In genomic region chr7:137871173-137871915, GRCh38 we compare ENCODE assay signal across 21 cellular contexts. TPM values are rescaled to one million over a fixed set of nuclear protein-coding genes. Genes with fewer than 3 reads are reported as not detected.
DNase-seq lines count a peak whose midpoint lies in the region; ATAC-seq, FAIRE-seq and TF ChIP-seq lines count a peak whose summit lies in the region.
"Had no signal": no experiment of that assay in that cellular context is flagged by ENCODE, and none has a peak within 500 bp of the region (broad histone marks: within the 10 kb centered on the region; RNA-seq: fewer than 3 reads in every experiment).

No MANE protein-coding gene starts in this region.

- H3K36me3 ChIP-seq in GM12878 (ENCODE audit: control insufficient read depth in 2 of 2, insufficient read depth in 2 of 2, low read length in 1 of 2) (peaks cover 2 to 19% of the 10 kb centered on the region in 2 experiments), heart right ventricle (peaks cover 0 to 47% (median 3%) of the 10 kb centered on the region in 9 donors), skeletal muscle tissue (ENCODE audit: control insufficient read depth in 3 of 3, insufficient read depth in 3 of 3, low read length in 3 of 3) (peaks cover 0 to 12% (median 3%) of the 10 kb centered on the region in 3 donors)
- H3K36me3 ChIP-seq: neural progenitor cell had no signal

- H3K9me3 ChIP-seq in GM12878 (replicated peaks; ENCODE audit: control insufficient read depth, insufficient read depth, low read length) (no peaks in the 10 kb centered on the region; the same call in 2 of the 3 replicates), heart right ventricle (peaks cover 0 to 9% (median 0%) of the 10 kb centered on the region in 11 donors), skeletal muscle tissue (ENCODE audit: control insufficient read depth in 3 of 3, low read length in 3 of 3) (no peaks in the 10 kb centered on the region)
- H3K9me3 ChIP-seq in CD4-positive, alpha-beta T cell (ENCODE audit: control insufficient read depth, low read length), result peaks cover 5% of the 10 kb centered on the region
- H3K9me3 ChIP-seq: sigmoid colon had no signal

- H3K36me3 Mint-ChIP-seq in CD4-positive, alpha-beta T cell (ENCODE audit: low read depth), result peaks cover 36% of the 10 kb centered on the region

- TF ChIP-seq CTCF in GM12878 (IDR thresholded peaks at IDR 0.05 in 2 of 3, conservative IDR thresholded peaks at IDR 0.05 in 1 of 3; ENCODE audit: control insufficient read depth in 2 of 3, extremely low read depth in 1 of 3, insufficient read depth in 1 of 3, low read depth in 3 of 3, low read length in 3 of 3), result no peak
- TF ChIP-seq CTCF in heart right ventricle (IDR thresholded peaks at IDR 0.05), result no peak
- TF ChIP-seq CTCF in CD4-positive, alpha-beta T cell (IDR thresholded peaks at IDR 0.05), result no peak
- TF ChIP-seq CTCF in GM20000 (IDR thresholded peaks at IDR 0.05; ENCODE audit: extremely low read depth, missing control alignments), result no peak

- in situ Hi-C loops in GM12878 (cut with MboI), result no loop called here

- RAD21 ChIA-PET in GM12878 (lab: Charles Lee; ENCODE audit: unreplicated experiment), result interaction anchor here (1.2 to 1.5 kb wide), 2 partner anchors 23 to 50 kb away, joined by 3 to 6 read pairs; no protein-coding TSS in a partner anchor

- no peak overlapping the region for H2AFZ ChIP-seq in GM12878 (ENCODE audit: control insufficient read depth, low read depth, low read length)
- H2AFZ ChIP-seq: neural progenitor cell had no signal

- no peaks in the 10 kb centered on the region for H4K20me1 ChIP-seq in GM12878 (ENCODE audit: control insufficient read depth, insufficient read depth)

- SMC1A ChIA-PET in GM12878 (lab: Charles Lee; ENCODE audit: uncharacterized antibody, unreplicated experiment), result interaction anchor here (1.1 to 1.6 kb wide), 5 partner anchors 20 to 215 kb away, joined by 3 to 10 read pairs (median 3); no protein-coding TSS in a partner anchor

- H3K9me3 Mint-ChIP-seq in CD4-positive, alpha-beta T cell, result peaks cover 2% of the 10 kb centered on the region

- no peaks in the 10 kb centered on the region for H3K4me1 Mint-ChIP-seq in CD4-positive, alpha-beta T cell (ENCODE audit: low read depth)
- H3K4me1 Mint-ChIP-seq: memory B cell had no signal

- BruUV-seq in GM12878 (replicated peaks; lab: Mats Ljungman, UMichigan), result no TSS peak

- DNase-seq in EH (ENCODE audit: low read depth), result peak; percentile 29
- no peak for DNase-seq in GM12878 (ENCODE audit: low read depth, low spot score)
- no peak for DNase-seq in heart right ventricle
- DNase-seq in CD4-positive, alpha-beta T cell, result no peak
- DNase-seq in GDM1 (lab: John Stamatoyannopoulos, UW), result no peak
- no peak for DNase-seq in GM20000 (ENCODE audit: low spot score)
- no peak for DNase-seq in DMS53 (lab: John Stamatoyannopoulos, UW)
- DNase-seq: C1 segment of cervical spinal cord; EL; foreskin keratinocyte; NCI-H187 treated with DMSO at 0.1 percent for 48 hours; NCI-H524; sigmoid colon; stimulated activated CD4-positive, alpha-beta T cell treated with anti-CD3 and anti-CD28 coated beads, Interleukin-4, amount 100 ng/mL, for 4 hours had no signal

- 72% methylated on average over 7 of the region's 7 CpGs for WGBS in GM12878 (ENCODE audit: insufficient coverage, insufficient replicate concordance, low lambda C conversion rate, missing lambda C conversion rate)
- 86% methylated on average over 7 of the region's 7 CpGs for WGBS in heart right ventricle, 2 donors

- H3K4me2 ChIP-seq in GM12878 (ENCODE audit: control insufficient read depth, insufficient read depth), result no peak overlapping the region
- H3K4me2 ChIP-seq: neural progenitor cell had no signal

- CTCF ChIA-PET in GM12878 (lab: Yijun Ruan, JAX), result interaction anchor here (1.1 to 2.1 kb wide), 4 partner anchors 33 to 215 kb away, joined by 3 to 7 read pairs (median 4); no protein-coding TSS in a partner anchor
- CTCF ChIA-PET in CD4-positive, alpha-beta T cell (lab: Charles Lee), result no interaction called here

- no peak for FAIRE-seq in GM12878 (lab: Jason Lieb, UNC)
- FAIRE-seq: astrocyte had no signal

- H3K27ac ChIP-seq in GM12878 (ENCODE audit: control insufficient read depth, insufficient read depth), result no peak overlapping the region
- H3K27ac ChIP-seq in heart right ventricle, result peak overlapping the region in 2 of 10 donors; percentile 18 to 46
- H3K27ac ChIP-seq in skeletal muscle tissue (ENCODE audit: low read depth, low read length), result peak overlapping the region; percentile 96
- no peak overlapping the region for H3K27ac ChIP-seq in CD4-positive, alpha-beta T cell (ENCODE audit: low read depth, low read length)
- H3K27ac ChIP-seq: foreskin keratinocyte, neural progenitor cell, VCaP had no signal

- H3K4me3 ChIP-seq in GM12878, result no peak overlapping the region
- no peak overlapping the region for H3K4me3 ChIP-seq in heart right ventricle
- peak overlapping the region; percentile 48 to 61 (median 55) for H3K4me3 ChIP-seq in skeletal muscle tissue (ENCODE audit: low read length in 3 of 3)
- H3K4me3 ChIP-seq: neural progenitor cell, sigmoid colon had no signal

- peak; percentile 40; the same call in 1 of the 2 replicates for TF ChIP-seq POLR2A in GM12878 (IDR thresholded peaks at IDR 0.05; ENCODE audit: low read depth, low read length)

- H3K27me3 ChIP-seq in GM12878 (replicated peaks in 1 of 2; ENCODE audit: control insufficient read depth in 2 of 2, insufficient read depth in 2 of 2, low read length in 1 of 2), result no peaks in the 10 kb centered on the region
- H3K27me3 ChIP-seq in heart right ventricle, result no peaks in the 10 kb centered on the region
- no peaks in the 10 kb centered on the region for H3K27me3 ChIP-seq in skeletal muscle tissue (ENCODE audit: control insufficient read depth in 3 of 3, insufficient read depth in 3 of 3, low read length in 3 of 3)
- no peaks in the 10 kb centered on the region for H3K27me3 ChIP-seq in CD4-positive, alpha-beta T cell (ENCODE audit: control insufficient read depth, insufficient read depth, low read length)
- H3K27me3 ChIP-seq: foreskin keratinocyte, neural progenitor cell, sigmoid colon had no signal

- no peaks in the 10 kb centered on the region for H3K79me2 ChIP-seq in GM12878 (ENCODE audit: control insufficient read depth, insufficient read depth, low read length)

- no peak overlapping the region for H3K27ac Mint-ChIP-seq in CD4-positive, alpha-beta T cell
- H3K27ac Mint-ChIP-seq: dendritic cell treated with granulocyte-macrophage colony-stimulating factor and Interleukin-4, amounts not matched to agents 40 ng/mL and 50 ng/mL, for 4 days; memory B cell; neural progenitor cell had no signal

- no peak for TF ChIP-seq EP300 in GM12878 (IDR thresholded peaks at IDR 0.05; ENCODE audit: borderline replicate concordance in 1 of 2, control insufficient read depth in 1 of 2, low read depth in 2 of 2, low read length in 2 of 2)

- H3K4me3 Mint-ChIP-seq in CD4-positive, alpha-beta T cell, result no peak overlapping the region
- H3K4me3 Mint-ChIP-seq: dendritic cell treated with granulocyte-macrophage colony-stimulating factor and Interleukin-4, amounts not matched to agents 40 ng/mL and 50 ng/mL, for 4 days; memory B cell; neural progenitor cell had no signal

- H3K4me1 ChIP-seq in GM12878 (ENCODE audit: control insufficient read depth, insufficient read depth, low read length), result no peaks in the 10 kb centered on the region
- H3K4me1 ChIP-seq in heart right ventricle, result peaks cover 0 to 43% (median 28%) of the 10 kb centered on the region in 9 donors
- H3K4me1 ChIP-seq in skeletal muscle tissue (ENCODE audit: control insufficient read depth in 3 of 3, insufficient read depth in 3 of 3, low read length in 3 of 3), result peaks cover 28 to 55% (median 50%) of the 10 kb centered on the region in 3 donors
- H3K4me1 ChIP-seq: foreskin keratinocyte, neural progenitor cell had no signal

- POLR2A ChIA-PET in GM12878 (lab: Charles Lee), result interaction anchor here (1.0 kb wide), 1 partner anchor 9 kb away, joined by 3 read pairs; no protein-coding TSS in a partner anchor
- POLR2A ChIA-PET in CD4-positive, alpha-beta T cell (lab: Charles Lee), result no interaction called here

- no peak for TF ChIP-seq RAD21 in GM12878 (IDR thresholded peaks at IDR 0.05; ENCODE audit: insufficient read depth, low read depth, low read length)

- ATAC-seq in GM12878 (no peak), heart right ventricle (peak in 6 of 8 donors; percentile 7 to 81 (median 50))
- ATAC-seq in CD4-positive, alpha-beta T cell (ENCODE audit: poor library complexity), result no peak
- ATAC-seq: foreskin keratinocyte, Panc1 had no signal

- intact Hi-C loops in GM12878 (cut with micrococcal nuclease; ENCODE audit: unreplicated experiment), result no loop called here
- intact Hi-C loops in heart right ventricle (cut with DNase I), result no loop called here
- intact Hi-C loops in CD4-positive, alpha-beta T cell (cut with DNase I, micrococcal nuclease), result no loop called here

- no peak overlapping the region for H3K9ac ChIP-seq in GM12878 (ENCODE audit: control insufficient read depth, insufficient read depth, low read length)
- peak overlapping the region in 1 of 3 donors; percentile 51 for H3K9ac ChIP-seq in skeletal muscle tissue (ENCODE audit: low read depth in 1 of 3, low read length in 3 of 3)
- H3K9ac ChIP-seq: neural progenitor cell had no signal

- no peaks in the 10 kb centered on the region for H3K27me3 Mint-ChIP-seq in CD4-positive, alpha-beta T cell
- H3K27me3 Mint-ChIP-seq: dendritic cell treated with granulocyte-macrophage colony-stimulating factor and Interleukin-4, amounts not matched to agents 40 ng/mL and 50 ng/mL, for 4 days; memory B cell had no signal

TF ChIP-seq in GM12878, 131 proteins besides CTCF, POLR2A, EP300 and RAD21 (continues in another document):
- TF ChIP-seq BCL11A (IDR thresholded peaks at IDR 0.05; ENCODE audit: low read depth, low read length), result no peak

RNA-seq across cellular contexts. Expression of gene DGKI, which starts 24.6 kb away (rescaled TPM):
- total RNA-seq in GM12878 (2013; cell fraction: nucleolus; rRNA removed), result 101 and 104 TPM in 2 replicates
- total RNA-seq in GM12878 (2014; rRNA removed) (23.3 and 29.9 TPM in 2 replicates), GM12878 (2014; rRNA removed; fragmentation: Illumina TruSeq; extraction: Trizol) (26.8 and 29.9 TPM in 2 replicates), GM12878 (2021) (15.9 and 17.7 TPM in 2 replicates), heart right ventricle (1 to 10 TPM in 8 of 10 donors, under 1 TPM in 2; 0.62 to 2.6 (median 1.2) TPM), skeletal muscle tissue (1.0 TPM)
- polyA plus RNA-seq in GM12878 (2011; ENCODE audit: low read depth), result 0.38 TPM
- polyA plus RNA-seq in GM12878 (2011; rRNA removed) (33.0 and 39.3 TPM in 2 replicates), GM12878 (2014; fragmentation: Illumina TruSeq; extraction: Trizol) (20.9 and 25.8 TPM in 2 replicates), GM12878 (2014; fragmentation: Nextera tagmentation; extraction: Ambion mirVana) (10 to 100 TPM; 28.3 to 37.1 TPM), GM12878 (2014; rRNA removed) (19.8 and 20.4 TPM in 2 replicates), GM12878 (2016; fragmentation: Nextera tagmentation; extraction: Ambion mirVana) (10 to 100 TPM; 10.4 TPM), heart right ventricle (under 1 TPM; 0.16 to 0.22 TPM)
- polyA plus RNA-seq in GM12878 (2011; cell fraction: cytosol; rRNA removed), result 10.4 and 13.1 TPM in 2 replicates
- polyA plus RNA-seq in GM12878 (2011; cell fraction: nucleus; rRNA removed), result 30.1 and 37.0 TPM in 2 replicates
- polyA plus RNA-seq in GM12878 (2012), result 1.1 and 2.5 TPM in 2 replicates
- 50.7 and 57.1 TPM in 2 replicates for polyA minus RNA-seq in GM12878 (2011; rRNA and poly(A)+ RNA removed)
- 9.2 and 11.4 TPM in 2 replicates for polyA minus RNA-seq in GM12878 (2011; cell fraction: cytosol; rRNA and poly(A)+ RNA removed)
- polyA minus RNA-seq in GM12878 (2011; cell fraction: nucleus; rRNA and poly(A)+ RNA removed), result 76.5 and 96.6 TPM in 2 replicates
- not detected for total RNA-seq in CD4-positive, alpha-beta T cell
- total RNA-seq: foreskin keratinocyte had no signal
- polyA plus RNA-seq: foreskin keratinocyte had no signal

Comparison
In these comparisons a context has a peak if more than half of its experiments do, and no peak if none do; other contexts are left out.
1. ATAC-seq: peak in heart right ventricle (6 of 8); none in GM12878 (single experiment) and CD4-positive, alpha-beta T cell (single experiment).
2. H3K4me3 ChIP-seq: peak in skeletal muscle tissue (3 of 3); none in GM12878 (single experiment) and heart right ventricle (0 of 10).